Comparison of ENCODE assay signal across 1 cellular context in the genomic region with DNA sequence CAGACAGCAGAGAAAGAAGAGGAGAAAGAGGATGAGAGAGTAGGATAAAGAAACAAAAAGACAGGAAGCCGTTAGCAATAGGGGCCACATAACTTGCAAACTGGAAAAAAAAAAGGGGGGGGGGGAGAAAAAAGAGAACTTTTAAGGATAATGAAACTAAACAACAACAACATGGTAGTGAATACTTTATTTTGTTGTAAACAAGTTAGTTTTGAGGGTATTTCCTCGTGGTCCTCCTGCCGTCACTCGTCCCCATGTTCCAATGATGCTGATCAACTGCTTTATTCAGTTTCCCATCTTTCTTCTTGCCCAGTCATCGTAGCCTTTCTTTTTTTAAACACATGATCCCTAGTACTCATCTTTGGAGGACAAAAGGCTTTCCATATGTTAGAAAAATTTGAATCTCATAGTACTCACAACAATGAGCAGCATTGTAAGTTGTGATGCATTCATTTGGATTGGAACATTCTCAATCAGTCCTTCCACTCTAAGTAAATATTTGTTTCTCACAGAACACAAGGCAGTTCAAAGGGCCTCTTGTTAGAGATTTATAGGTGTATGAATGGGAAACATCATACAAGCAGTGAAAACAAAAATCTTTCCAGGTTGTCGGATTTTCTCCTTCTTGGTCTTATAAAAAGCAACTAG.
TF ChIP-seq lines count a peak whose summit lies in the region.

No MANE protein-coding gene starts in this region.

TF ChIP-seq in HepG2, 621 proteins besides CTCF, POLR2A, EP300 and RAD21 (continued from another document and continues in another):
- TF ChIP-seq, protein P1, sequence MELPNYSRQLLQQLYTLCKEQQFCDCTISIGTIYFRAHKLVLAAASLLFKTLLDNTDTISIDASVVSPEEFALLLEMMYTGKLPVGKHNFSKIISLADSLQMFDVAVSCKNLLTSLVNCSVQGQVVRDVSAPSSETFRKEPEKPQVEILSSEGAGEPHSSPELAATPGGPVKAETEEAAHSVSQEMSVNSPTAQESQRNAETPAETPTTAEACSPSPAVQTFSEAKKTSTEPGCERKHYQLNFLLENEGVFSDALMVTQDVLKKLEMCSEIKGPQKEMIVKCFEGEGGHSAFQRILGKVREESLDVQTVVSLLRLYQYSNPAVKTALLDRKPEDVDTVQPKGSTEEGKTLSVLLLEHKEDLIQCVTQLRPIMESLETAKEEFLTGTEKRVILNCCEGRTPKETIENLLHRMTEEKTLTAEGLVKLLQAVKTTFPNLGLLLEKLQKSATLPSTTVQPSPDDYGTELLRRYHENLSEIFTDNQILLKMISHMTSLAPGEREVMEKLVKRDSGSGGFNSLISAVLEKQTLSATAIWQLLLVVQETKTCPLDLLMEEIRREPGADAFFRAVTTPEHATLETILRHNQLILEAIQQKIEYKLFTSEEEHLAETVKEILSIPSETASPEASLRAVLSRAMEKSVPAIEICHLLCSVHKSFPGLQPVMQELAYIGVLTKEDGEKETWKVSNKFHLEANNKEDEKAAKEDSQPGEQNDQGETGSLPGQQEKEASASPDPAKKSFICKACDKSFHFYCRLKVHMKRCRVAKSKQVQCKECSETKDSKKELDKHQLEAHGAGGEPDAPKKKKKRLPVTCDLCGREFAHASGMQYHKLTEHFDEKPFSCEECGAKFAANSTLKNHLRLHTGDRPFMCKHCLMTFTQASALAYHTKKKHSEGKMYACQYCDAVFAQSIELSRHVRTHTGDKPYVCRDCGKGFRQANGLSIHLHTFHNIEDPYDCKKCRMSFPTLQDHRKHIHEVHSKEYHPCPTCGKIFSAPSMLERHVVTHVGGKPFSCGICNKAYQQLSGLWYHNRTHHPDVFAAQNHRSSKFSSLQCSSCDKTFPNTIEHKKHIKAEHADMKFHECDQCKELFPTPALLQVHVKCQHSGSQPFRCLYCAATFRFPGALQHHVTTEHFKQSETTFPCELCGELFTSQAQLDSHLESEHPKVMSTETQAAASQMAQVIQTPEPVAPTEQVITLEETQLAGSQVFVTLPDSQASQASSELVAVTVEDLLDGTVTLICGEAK (IDR thresholded peaks at IDR 0.05): no peak
- TF ChIP-seq, protein P1 (CRISPR knock-in tag; IDR thresholded peaks at IDR 0.05): no peak
- TF ChIP-seq NAIF1 (CRISPR knock-in tag; IDR thresholded peaks at IDR 0.05; ENCODE audit: borderline replicate concordance): no peak
- TF ChIP-seq, protein P2, sequence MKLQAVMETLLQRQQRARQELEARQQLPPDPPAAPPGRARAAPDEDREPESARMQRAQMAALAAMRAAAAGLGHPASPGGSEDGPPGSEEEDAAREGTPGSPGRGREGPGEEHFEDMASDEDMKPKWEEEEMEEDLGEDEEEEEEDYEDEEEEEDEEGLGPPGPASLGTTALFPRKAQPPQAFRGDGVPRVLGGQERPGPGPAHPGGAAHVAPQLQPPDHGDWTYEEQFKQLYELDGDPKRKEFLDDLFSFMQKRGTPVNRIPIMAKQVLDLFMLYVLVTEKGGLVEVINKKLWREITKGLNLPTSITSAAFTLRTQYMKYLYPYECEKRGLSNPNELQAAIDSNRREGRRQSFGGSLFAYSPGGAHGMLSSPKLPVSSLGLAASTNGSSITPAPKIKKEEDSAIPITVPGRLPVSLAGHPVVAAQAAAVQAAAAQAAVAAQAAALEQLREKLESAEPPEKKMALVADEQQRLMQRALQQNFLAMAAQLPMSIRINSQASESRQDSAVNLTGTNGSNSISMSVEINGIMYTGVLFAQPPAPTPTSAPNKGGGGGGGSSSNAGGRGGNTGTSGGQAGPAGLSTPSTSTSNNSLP (IDR thresholded peaks at IDR 0.05; ENCODE audit: low read depth, low read length): peak; percentile 67; the same call in 1 of the 2 replicates
- no peak for TF ChIP-seq ZNF839 (CRISPR knock-in tag; IDR thresholded peaks at IDR 0.05; ENCODE audit: borderline replicate concordance)
- TF ChIP-seq MIER3 (CRISPR knock-in tag; IDR thresholded peaks at IDR 0.05; ENCODE audit: borderline replicate concordance): 0 out of 2 replicates have a peak, but pooled peaks have one; percentile 37
- no peak for TF ChIP-seq GZF1 (CRISPR knock-in tag; IDR thresholded peaks at IDR 0.05)
- TF ChIP-seq, protein P3, sequence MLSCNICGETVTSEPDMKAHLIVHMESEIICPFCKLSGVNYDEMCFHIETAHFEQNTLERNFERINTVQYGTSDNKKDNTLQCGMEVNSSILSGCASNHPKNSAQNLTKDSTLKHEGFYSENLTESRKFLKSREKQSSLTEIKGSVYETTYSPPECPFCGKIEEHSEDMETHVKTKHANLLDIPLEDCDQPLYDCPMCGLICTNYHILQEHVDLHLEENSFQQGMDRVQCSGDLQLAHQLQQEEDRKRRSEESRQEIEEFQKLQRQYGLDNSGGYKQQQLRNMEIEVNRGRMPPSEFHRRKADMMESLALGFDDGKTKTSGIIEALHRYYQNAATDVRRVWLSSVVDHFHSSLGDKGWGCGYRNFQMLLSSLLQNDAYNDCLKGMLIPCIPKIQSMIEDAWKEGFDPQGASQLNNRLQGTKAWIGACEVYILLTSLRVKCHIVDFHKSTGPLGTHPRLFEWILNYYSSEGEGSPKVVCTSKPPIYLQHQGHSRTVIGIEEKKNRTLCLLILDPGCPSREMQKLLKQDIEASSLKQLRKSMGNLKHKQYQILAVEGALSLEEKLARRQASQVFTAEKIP (CRISPR knock-in tag; IDR thresholded peaks at IDR 0.05; ENCODE audit: borderline replicate concordance): no peak
- no peak for TF ChIP-seq CCAR2 (optimal IDR thresholded peaks at IDR 0.05; ENCODE audit: low read depth, low read length)
- TF ChIP-seq ZNF468 (CRISPR knock-in tag; IDR thresholded peaks at IDR 0.05): no peak
- no peak for TF ChIP-seq NBN (conservative IDR thresholded peaks at IDR 0.05)
- peak; percentile 78 for TF ChIP-seq BCL6 (CRISPR knock-in tag; IDR thresholded peaks at IDR 0.05)
- no peak for TF ChIP-seq SP2 (CRISPR knock-in tag; IDR thresholded peaks at IDR 0.05)
- TF ChIP-seq, protein P4, sequence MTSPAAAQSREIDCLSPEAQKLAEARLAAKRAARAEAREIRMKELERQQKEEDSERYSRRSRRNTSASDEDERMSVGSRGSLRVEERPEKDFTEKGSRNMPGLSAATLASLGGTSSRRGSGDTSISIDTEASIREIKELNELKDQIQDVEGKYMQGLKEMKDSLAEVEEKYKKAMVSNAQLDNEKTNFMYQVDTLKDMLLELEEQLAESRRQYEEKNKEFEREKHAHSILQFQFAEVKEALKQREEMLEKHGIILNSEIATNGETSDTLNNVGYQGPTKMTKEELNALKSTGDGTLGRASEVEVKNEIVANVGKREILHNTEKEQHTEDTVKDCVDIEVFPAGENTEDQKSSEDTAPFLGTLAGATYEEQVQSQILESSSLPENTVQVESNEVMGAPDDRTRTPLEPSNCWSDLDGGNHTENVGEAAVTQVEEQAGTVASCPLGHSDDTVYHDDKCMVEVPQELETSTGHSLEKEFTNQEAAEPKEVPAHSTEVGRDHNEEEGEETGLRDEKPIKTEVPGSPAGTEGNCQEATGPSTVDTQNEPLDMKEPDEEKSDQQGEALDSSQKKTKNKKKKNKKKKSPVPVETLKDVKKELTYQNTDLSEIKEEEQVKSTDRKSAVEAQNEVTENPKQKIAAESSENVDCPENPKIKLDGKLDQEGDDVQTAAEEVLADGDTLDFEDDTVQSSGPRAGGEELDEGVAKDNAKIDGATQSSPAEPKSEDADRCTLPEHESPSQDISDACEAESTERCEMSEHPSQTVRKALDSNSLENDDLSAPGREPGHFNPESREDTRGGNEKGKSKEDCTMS (CRISPR knock-in tag; conservative IDR thresholded peaks at IDR 0.05): no peak
- peak; percentile 41; the same call in 1 of the 2 replicates for TF ChIP-seq PAF1 (CRISPR knock-in tag; IDR thresholded peaks at IDR 0.05)
- no peak; the same call in 1 of the 2 replicates for TF ChIP-seq ZNF878 (CRISPR knock-in tag; IDR thresholded peaks at IDR 0.05)
- TF ChIP-seq, protein P5, sequence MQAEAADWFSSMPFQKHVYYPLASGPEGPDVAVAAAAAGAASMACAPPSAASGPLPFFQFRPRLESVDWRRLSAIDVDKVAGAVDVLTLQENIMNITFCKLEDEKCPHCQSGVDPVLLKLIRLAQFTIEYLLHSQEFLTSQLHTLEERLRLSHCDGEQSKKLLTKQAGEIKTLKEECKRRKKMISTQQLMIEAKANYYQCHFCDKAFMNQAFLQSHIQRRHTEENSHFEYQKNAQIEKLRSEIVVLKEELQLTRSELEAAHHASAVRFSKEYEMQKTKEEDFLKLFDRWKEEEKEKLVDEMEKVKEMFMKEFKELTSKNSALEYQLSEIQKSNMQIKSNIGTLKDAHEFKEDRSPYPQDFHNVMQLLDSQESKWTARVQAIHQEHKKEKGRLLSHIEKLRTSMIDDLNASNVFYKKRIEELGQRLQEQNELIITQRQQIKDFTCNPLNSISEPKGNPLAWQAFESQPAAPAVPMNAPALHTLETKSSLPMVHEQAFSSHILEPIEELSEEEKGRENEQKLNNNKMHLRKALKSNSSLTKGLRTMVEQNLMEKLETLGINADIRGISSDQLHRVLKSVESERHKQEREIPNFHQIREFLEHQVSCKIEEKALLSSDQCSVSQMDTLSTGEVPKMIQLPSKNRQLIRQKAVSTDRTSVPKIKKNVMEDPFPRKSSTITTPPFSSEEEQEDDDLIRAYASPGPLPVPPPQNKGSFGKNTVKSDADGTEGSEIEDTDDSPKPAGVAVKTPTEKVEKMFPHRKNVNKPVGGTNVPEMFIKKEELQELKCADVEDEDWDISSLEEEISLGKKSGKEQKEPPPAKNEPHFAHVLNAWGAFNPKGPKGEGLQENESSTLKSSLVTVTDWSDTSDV (CRISPR knock-in tag; IDR thresholded peaks at IDR 0.05): no peak
- TF ChIP-seq THYN1 (CRISPR knock-in tag; IDR thresholded peaks at IDR 0.05; ENCODE audit: borderline replicate concordance, low read depth): no peak
- no peak for TF ChIP-seq TOPORS (CRISPR knock-in tag; IDR thresholded peaks at IDR 0.05)
- TF ChIP-seq ZNF296 (CRISPR knock-in tag; conservative IDR thresholded peaks at IDR 0.05): no peak
- TF ChIP-seq IKZF4 (CRISPR knock-in tag; IDR thresholded peaks at IDR 0.05; ENCODE audit: borderline replicate concordance, low read depth, not compliant biosample characterization): no peak
- TF ChIP-seq ZNF24 (IDR thresholded peaks at IDR 0.05): peak; percentile 67; the same call in 1 of the 2 replicates
- TF ChIP-seq, protein P6, sequence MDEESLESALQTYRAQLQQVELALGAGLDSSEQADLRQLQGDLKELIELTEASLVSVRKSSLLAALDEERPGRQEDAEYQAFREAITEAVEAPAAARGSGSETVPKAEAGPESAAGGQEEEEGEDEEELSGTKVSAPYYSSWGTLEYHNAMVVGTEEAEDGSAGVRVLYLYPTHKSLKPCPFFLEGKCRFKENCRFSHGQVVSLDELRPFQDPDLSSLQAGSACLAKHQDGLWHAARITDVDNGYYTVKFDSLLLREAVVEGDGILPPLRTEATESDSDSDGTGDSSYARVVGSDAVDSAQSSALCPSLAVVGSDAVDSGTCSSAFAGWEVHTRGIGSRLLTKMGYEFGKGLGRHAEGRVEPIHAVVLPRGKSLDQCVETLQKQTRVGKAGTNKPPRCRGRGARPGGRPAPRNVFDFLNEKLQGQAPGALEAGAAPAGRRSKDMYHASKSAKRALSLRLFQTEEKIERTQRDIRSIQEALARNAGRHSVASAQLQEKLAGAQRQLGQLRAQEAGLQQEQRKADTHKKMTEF (CRISPR knock-in tag; IDR thresholded peaks at IDR 0.05): peak; percentile 52
- TF ChIP-seq FOXM1 (CRISPR knock-in tag; IDR thresholded peaks at IDR 0.05): no peak
- TF ChIP-seq HHEX (CRISPR knock-in tag; IDR thresholded peaks at IDR 0.05): peak; percentile 29; the same call in 1 of the 2 replicates
- TF ChIP-seq, protein P7, sequence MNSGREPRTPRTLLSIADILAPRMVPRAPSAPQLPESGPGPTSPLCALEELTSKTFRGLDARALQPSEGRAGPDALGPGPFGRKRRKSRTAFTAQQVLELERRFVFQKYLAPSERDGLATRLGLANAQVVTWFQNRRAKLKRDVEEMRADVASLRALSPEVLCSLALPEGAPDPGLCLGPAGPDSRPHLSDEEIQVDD (CRISPR knock-in tag; IDR thresholded peaks at IDR 0.05; ENCODE audit: borderline replicate concordance): no peak
- peak; percentile 62; the same call in 1 of the 2 replicates for TF ChIP-seq NFE2 (CRISPR knock-in tag; IDR thresholded peaks at IDR 0.05)
- TF ChIP-seq, protein P8, sequence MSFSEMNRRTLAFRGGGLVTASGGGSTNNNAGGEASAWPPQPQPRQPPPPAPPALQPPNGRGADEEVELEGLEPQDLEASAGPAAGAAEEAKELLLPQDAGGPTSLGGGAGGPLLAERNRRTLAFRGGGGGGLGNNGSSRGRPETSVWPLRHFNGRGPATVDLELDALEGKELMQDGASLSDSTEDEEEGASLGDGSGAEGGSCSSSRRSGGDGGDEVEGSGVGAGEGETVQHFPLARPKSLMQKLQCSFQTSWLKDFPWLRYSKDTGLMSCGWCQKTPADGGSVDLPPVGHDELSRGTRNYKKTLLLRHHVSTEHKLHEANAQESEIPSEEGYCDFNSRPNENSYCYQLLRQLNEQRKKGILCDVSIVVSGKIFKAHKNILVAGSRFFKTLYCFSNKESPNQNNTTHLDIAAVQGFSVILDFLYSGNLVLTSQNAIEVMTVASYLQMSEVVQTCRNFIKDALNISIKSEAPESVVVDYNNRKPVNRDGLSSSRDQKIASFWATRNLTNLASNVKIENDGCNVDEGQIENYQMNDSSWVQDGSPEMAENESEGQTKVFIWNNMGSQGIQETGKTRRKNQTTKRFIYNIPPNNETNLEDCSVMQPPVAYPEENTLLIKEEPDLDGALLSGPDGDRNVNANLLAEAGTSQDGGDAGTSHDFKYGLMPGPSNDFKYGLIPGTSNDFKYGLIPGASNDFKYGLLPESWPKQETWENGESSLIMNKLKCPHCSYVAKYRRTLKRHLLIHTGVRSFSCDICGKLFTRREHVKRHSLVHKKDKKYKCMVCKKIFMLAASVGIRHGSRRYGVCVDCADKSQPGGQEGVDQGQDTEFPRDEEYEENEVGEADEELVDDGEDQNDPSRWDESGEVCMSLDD (CRISPR knock-in tag; IDR thresholded peaks at IDR 0.05; ENCODE audit: borderline replicate concordance): no peak
- TF ChIP-seq ARHGAP35 (CRISPR knock-in tag; IDR thresholded peaks at IDR 0.05; ENCODE audit: borderline replicate concordance): no peak
- no peak for TF ChIP-seq ZNF501 (CRISPR knock-in tag; IDR thresholded peaks at IDR 0.05)
- TF ChIP-seq KDM5A (IDR thresholded peaks at IDR 0.05; ENCODE audit: borderline replicate concordance, low read length): peak; percentile 38; the same call in 1 of the 2 replicates
